Comparison of ENCODE assay signal across 28 cellular contexts in genomic region chr16:27337024-27337423, GRCh38. TPM values are rescaled to one million over a fixed set of nuclear protein-coding genes. Genes with fewer than 3 reads are reported as not detected.
DNase-seq lines count a peak whose midpoint lies in the region; ATAC-seq and TF ChIP-seq lines count a peak whose summit lies in the region.
"Had no signal": no experiment of that assay in that cellular context is flagged by ENCODE, and none has a peak within 500 bp of the region (broad histone marks: within the 10 kb centered on the region; RNA-seq: fewer than 3 reads in every experiment).

No MANE protein-coding gene starts in this region.

- H3K4me3 Mint-ChIP-seq in activated CD4-positive, alpha-beta T cell treated with anti-CD3 and anti-CD28 coated beads for 36 hours, result no peak overlapping the region
- no peak overlapping the region for H3K4me3 Mint-ChIP-seq in stimulated activated effector memory CD8-positive, alpha-beta T cell treated with anti-CD3 and anti-CD28 coated beads, Interleukin-12 subunit alpha, Interleukin-12 subunit beta, amount 100 ng/mL, for 72 hours
- H3K4me3 Mint-ChIP-seq: activated naive CD8-positive, alpha-beta T cell treated with anti-CD3 and anti-CD28 coated beads, Interleukin-2, amount 10 ng/mL, durations not matched to agents 7 days and 5 days; activated T-cell treated with anti-CD3 and anti-CD28 coated beads, Interleukin-2, amount 50 U/mL, for 72 hours; CD4-positive, alpha-beta memory T cell; natural killer cell had no signal

- intact Hi-C loops in activated CD4-positive, alpha-beta T cell treated with anti-CD3 and anti-CD28 coated beads for 36 hours (cut with DNase I, micrococcal nuclease), result no loop called here
- intact Hi-C loops in esophagus muscularis mucosa (cut with DNase I), result loop anchor here (5.0 kb wide), 1 partner anchor 95 kb away; no protein-coding TSS in a partner anchor

- peak overlapping the region; percentile 55 for H3K27ac Mint-ChIP-seq in activated CD4-positive, alpha-beta T cell treated with anti-CD3 and anti-CD28 coated beads for 36 hours
- peak overlapping the region; percentile 45 for H3K27ac Mint-ChIP-seq in stimulated activated effector memory CD8-positive, alpha-beta T cell treated with anti-CD3 and anti-CD28 coated beads, Interleukin-12 subunit alpha, Interleukin-12 subunit beta, amount 100 ng/mL, for 72 hours
- H3K27ac Mint-ChIP-seq: activated naive CD8-positive, alpha-beta T cell treated with anti-CD3 and anti-CD28 coated beads, Interleukin-2, amount 10 ng/mL, durations not matched to agents 7 days and 5 days; natural killer cell had no signal

- 85% methylated on average over 6 of the region's 6 CpGs for WGBS in esophagus muscularis mucosa

- H3K4me1 Mint-ChIP-seq in activated CD4-positive, alpha-beta T cell treated with anti-CD3 and anti-CD28 coated beads for 36 hours, result peaks cover 44% of the 10 kb centered on the region
- peaks cover 42% of the 10 kb centered on the region for H3K4me1 Mint-ChIP-seq in stimulated activated effector memory CD8-positive, alpha-beta T cell treated with anti-CD3 and anti-CD28 coated beads, Interleukin-12 subunit alpha, Interleukin-12 subunit beta, amount 100 ng/mL, for 72 hours

- H3K9me3 ChIP-seq in esophagus muscularis mucosa, result no peaks in the 10 kb centered on the region
- no peaks in the 10 kb centered on the region for H3K9me3 ChIP-seq in MM.1S (replicated peaks; ENCODE audit: insufficient read depth, low read length)
- H3K9me3 ChIP-seq: gastrocnemius medialis had no signal

- TF ChIP-seq CTCF in RWPE1 (conservative IDR thresholded peaks at IDR 0.05; ENCODE audit: low read depth) (no peak), esophagus muscularis mucosa (IDR thresholded peaks at IDR 0.05) (no peak), MM.1S (IDR thresholded peaks at IDR 0.05; ENCODE audit: low read length) (no peak)

- CTCF ChIA-PET in activated CD4-positive, alpha-beta T cell treated with anti-CD3 and anti-CD28 coated beads for 36 hours (lab: Charles Lee), result no interaction called here
- CTCF ChIA-PET in RWPE1 (lab: Yijun Ruan, JAX), result interaction anchor here (0.6 kb wide), 1 partner anchor 21 kb away, joined by 7 read pairs; no protein-coding TSS in a partner anchor

- H3K36me3 Mint-ChIP-seq in activated CD4-positive, alpha-beta T cell treated with anti-CD3 and anti-CD28 coated beads for 36 hours (ENCODE audit: low read depth), result peaks cover 82% of the 10 kb centered on the region
- peaks cover 100% of the 10 kb centered on the region for H3K36me3 Mint-ChIP-seq in stimulated activated effector memory CD8-positive, alpha-beta T cell treated with anti-CD3 and anti-CD28 coated beads, Interleukin-12 subunit alpha, Interleukin-12 subunit beta, amount 100 ng/mL, for 72 hours
- H3K36me3 Mint-ChIP-seq: natural killer cell had no signal

- H3K27me3 ChIP-seq in esophagus muscularis mucosa (no peaks in the 10 kb centered on the region), MM.1S (replicated peaks; ENCODE audit: insufficient read depth, low read length) (no peaks in the 10 kb centered on the region)
- H3K27me3 ChIP-seq: gastrocnemius medialis, hepatocyte, MG63 had no signal

- no peaks in the 10 kb centered on the region for H3F3A ChIP-seq in MM.1S (ENCODE audit: insufficient read depth, low read length)

- DNase-seq in activated CD4-positive, alpha-beta T cell treated with anti-CD3 and anti-CD28 coated beads for 36 hours, result no peak
- no peak for DNase-seq in activated CD4-positive, alpha-beta T cell treated with anti-CD3 and anti-CD28 coated beads for 4 hours
- DNase-seq in RWPE1 (ENCODE audit: low spot score), result no peak
- DNase-seq in esophagus muscularis mucosa (ENCODE audit: extremely low spot score), result no peak
- DNase-seq in stimulated activated effector memory CD8-positive, alpha-beta T cell treated with anti-CD3 and anti-CD28 coated beads, Interleukin-12 subunit alpha, Interleukin-12 subunit beta, amount 100 ng/mL, for 72 hours (ENCODE audit: low spot score in 2 of 2), result no peak
- DNase-seq in SW 1271 (lab: John Stamatoyannopoulos, UW), result no peak
- DNase-seq in HK-2 (ENCODE audit: unreplicated experiment), result no peak
- no peak for DNase-seq in MM.1S
- DNase-seq: activated CD4-positive, alpha-beta T cell treated with anti-CD3 and anti-CD28 coated beads for 1 hour; activated naive CD8-positive, alpha-beta T cell treated with anti-CD3 and anti-CD28 coated beads, Interleukin-2, amount 10 ng/mL, durations not matched to agents 7 days and 5 days; activated T-cell treated with anti-CD3 and anti-CD28 coated beads, Interleukin-2, amount 50 U/mL, for 72 hours; CD4-positive, alpha-beta memory T cell; central memory CD4-positive, alpha-beta T cell; dermis blood vessel endothelial cell; gastrocnemius medialis; KG1; mesendoderm; MG63; natural killer cell; NCI-H1417; NCI-H2081; NCI-H2227 treated with DMSO at 0.1 percent for 48 hours; NCI-H526 treated with DMSO at 0.1 percent for 48 hours; substantia nigra; T-helper 1 cell had no signal

- H3K9me2 ChIP-seq in MM.1S (replicated peaks; ENCODE audit: insufficient read depth, low read length), result no peaks in the 10 kb centered on the region

- no peaks in the 10 kb centered on the region for H3K79me2 ChIP-seq in MM.1S (ENCODE audit: low read length)

- POLR2A ChIA-PET in activated CD4-positive, alpha-beta T cell treated with anti-CD3 and anti-CD28 coated beads for 36 hours (lab: Charles Lee), result no interaction called here
- POLR2A ChIA-PET in RWPE1 (lab: Yijun Ruan, JAX; ENCODE audit: low non-redundant PET), result no interaction called here

- peaks cover 20 to 72% (median 56%) of the 10 kb centered on the region in 4 donors for H3K36me3 ChIP-seq in esophagus muscularis mucosa
- H3K36me3 ChIP-seq in MM.1S (replicated peaks; ENCODE audit: insufficient read depth, low read length), result no peaks in the 10 kb centered on the region

- no peak for TF ChIP-seq EP300 in esophagus muscularis mucosa (IDR thresholded peaks at IDR 0.05)

- no peak overlapping the region for H3K4me3 ChIP-seq in esophagus muscularis mucosa
- no peak overlapping the region for H3K4me3 ChIP-seq in MM.1S (ENCODE audit: low read length)
- H3K4me3 ChIP-seq: gastrocnemius medialis, hepatocyte, MG63 had no signal

- H3K4me2 ChIP-seq in MM.1S (ENCODE audit: low read depth, low read length), result no peak overlapping the region
- H3K4me2 ChIP-seq: hepatocyte had no signal

- ATAC-seq in activated CD4-positive, alpha-beta T cell treated with anti-CD3 and anti-CD28 coated beads for 36 hours, result peak; percentile 60
- no peak for ATAC-seq in stimulated activated effector memory CD8-positive, alpha-beta T cell treated with anti-CD3 and anti-CD28 coated beads, Interleukin-12 subunit alpha, Interleukin-12 subunit beta, amount 100 ng/mL, for 72 hours
- ATAC-seq: activated T-cell treated with anti-CD3 and anti-CD28 coated beads, Interleukin-2, amount 50 U/mL, for 72 hours; gastrocnemius medialis; Panc1 had no signal

- TF ChIP-seq POLR2A in esophagus muscularis mucosa (IDR thresholded peaks at IDR 0.05; ENCODE audit: low read depth), result no peak

- H4K20me1 ChIP-seq in MM.1S (ENCODE audit: insufficient read depth, low read length), result no peaks in the 10 kb centered on the region

- H3K9ac ChIP-seq in MM.1S (ENCODE audit: low read length), result no peak overlapping the region

- no peaks in the 10 kb centered on the region for H3K9me3 Mint-ChIP-seq in activated CD4-positive, alpha-beta T cell treated with anti-CD3 and anti-CD28 coated beads for 36 hours (ENCODE audit: low read depth)
- no peaks in the 10 kb centered on the region for H3K9me3 Mint-ChIP-seq in stimulated activated effector memory CD8-positive, alpha-beta T cell treated with anti-CD3 and anti-CD28 coated beads, Interleukin-12 subunit alpha, Interleukin-12 subunit beta, amount 100 ng/mL, for 72 hours
- H3K9me3 Mint-ChIP-seq: activated naive CD8-positive, alpha-beta T cell treated with anti-CD3 and anti-CD28 coated beads, Interleukin-2, amount 10 ng/mL, durations not matched to agents 7 days and 5 days; activated T-cell treated with anti-CD3 and anti-CD28 coated beads, Interleukin-2, amount 50 U/mL, for 72 hours; CD4-positive, alpha-beta memory T cell; natural killer cell had no signal

- H3K4me1 ChIP-seq in esophagus muscularis mucosa, result peaks cover 0 to 80% (median 78%) of the 10 kb centered on the region in 4 donors
- H3K4me1 ChIP-seq in MM.1S (ENCODE audit: low read length), result no peaks in the 10 kb centered on the region
- H3K4me1 ChIP-seq: gastrocnemius medialis had no signal

- H3K27ac ChIP-seq in RWPE1 (peak overlapping the region; percentile 11; the same call in 1 of the 2 replicates), esophagus muscularis mucosa (replicated peaks in 1 of 4) (peak overlapping the region; percentile 97 to 99 (median 98)), MM.1S (ENCODE audit: low read length) (no peak overlapping the region)
- H3K27ac ChIP-seq: 22Rv1, gastrocnemius medialis, hepatocyte had no signal

- H2AFZ ChIP-seq in MM.1S (ENCODE audit: low read length), result no peak overlapping the region
- H2AFZ ChIP-seq: hepatocyte had no signal

- H3K27me3 Mint-ChIP-seq in activated CD4-positive, alpha-beta T cell treated with anti-CD3 and anti-CD28 coated beads for 36 hours, result no peaks in the 10 kb centered on the region
- H3K27me3 Mint-ChIP-seq: activated naive CD8-positive, alpha-beta T cell treated with anti-CD3 and anti-CD28 coated beads, Interleukin-2, amount 10 ng/mL, durations not matched to agents 7 days and 5 days; CD4-positive, alpha-beta memory T cell had no signal

RNA-seq across cellular contexts. Expression of gene IL4R, which starts 23.2 kb away (rescaled TPM):
- total RNA-seq in activated CD4-positive, alpha-beta T cell treated with anti-CD3 and anti-CD28 coated beads for 36 hours, result 100 to 1,000 TPM; 185 to 229 TPM
- total RNA-seq in esophagus muscularis mucosa, result 100 to 1,000 TPM in 3 of 4 donors, 10 to 100 TPM in 1; 72.7 to 167 (median 116) TPM
